ENCODE assay signal across 13 cellular contexts in genomic region chr15:31276596-31277298, GRCh38. TPM values are rescaled to one million over a fixed set of nuclear protein-coding genes. Genes with fewer than 3 reads are reported as not detected.
DNase-seq lines count a peak whose midpoint lies in the region; ATAC-seq and TF ChIP-seq lines count a peak whose summit lies in the region.
"Had no signal": no experiment of that assay in that cellular context is flagged by ENCODE, and none has a peak within 500 bp of the region (broad histone marks: within the 10 kb centered on the region; RNA-seq: fewer than 3 reads in every experiment).

No MANE protein-coding gene starts in this region.

- no peaks in the 10 kb centered on the region for H3K9me3 ChIP-seq in endodermal cell (ENCODE audit: control insufficient read depth, low read length)

- TF ChIP-seq CTCF in natural killer cell (IDR thresholded peaks at IDR 0.05): no peak
- TF ChIP-seq CTCF in endodermal cell (conservative IDR thresholded peaks at IDR 0.05): no peak
- no peak for TF ChIP-seq CTCF in foreskin keratinocyte (conservative IDR thresholded peaks at IDR 0.05)

- intact Hi-C loops in natural killer cell (cut with micrococcal nuclease): no loop called here

- no peak overlapping the region for H3K4me3 Mint-ChIP-seq in natural killer cell
- H3K4me3 Mint-ChIP-seq in natural killer cell treated with Interleukin-12 subunit alpha and Interleukin-12 subunit beta and Interleukin-15 and Interleukin-18, amount 100 ng/mL, for 72 hours: no peak overlapping the region
- no peak overlapping the region for H3K4me3 Mint-ChIP-seq in endodermal cell
- no peak overlapping the region for H3K4me3 Mint-ChIP-seq in activated naive CD8-positive, alpha-beta T cell treated with anti-CD3 and anti-CD28 coated beads for 36 hours
- H3K4me3 Mint-ChIP-seq: CD14-positive monocyte, nephron progenitor cell had no signal

- WGBS in endodermal cell (ENCODE audit: insufficient coverage in 1 of 2, insufficient read length in 1 of 2), 2 experiments: 91 to 93% methylated on average over 7 to 8 of the region's 8 CpGs

- H3K4me1 ChIP-seq in endodermal cell (ENCODE audit: control insufficient read depth, insufficient read depth, low read length) (peaks cover 6% of the 10 kb centered on the region), foreskin keratinocyte (no peaks in the 10 kb centered on the region)

- no peak for ATAC-seq in natural killer cell
- ATAC-seq in natural killer cell treated with Interleukin-12 subunit alpha and Interleukin-12 subunit beta and Interleukin-15 and Interleukin-18, amount 100 ng/mL, for 72 hours: no peak
- no peak for ATAC-seq in GM18498 (IDR thresholded peaks at IDR 0.05; ENCODE audit: unreplicated experiment)
- ATAC-seq in HG02588 (IDR thresholded peaks at IDR 0.05; ENCODE audit: unreplicated experiment): no peak
- no peak for ATAC-seq in foreskin keratinocyte

- peak; percentile 11 for DNase-seq in natural killer cell
- DNase-seq in natural killer cell treated with Interleukin-12 subunit alpha and Interleukin-12 subunit beta and Interleukin-15 and Interleukin-18, amount 100 ng/mL, for 72 hours (ENCODE audit: low spot score): no peak
- DNase-seq in NCI-H524 treated with DMSO at 0.1 percent for 48 hours (lab: John Stamatoyannopoulos, UW): peak; percentile 99
- DNase-seq in endodermal cell: no peak
- no peak for DNase-seq in activated naive CD8-positive, alpha-beta T cell treated with anti-CD3 and anti-CD28 coated beads for 36 hours
- DNase-seq in foreskin keratinocyte: no peak
- DNase-seq: Karpas-422; nephron progenitor cell; stimulated activated CD4-positive, alpha-beta T cell treated with anti-CD3 and anti-CD28 coated beads, Interleukin-12 subunit alpha, Interleukin-12 subunit beta, amount 100 ng/mL, for 4 hours; SW 1271 had no signal

- peak overlapping the region; percentile 47 for H3K27ac ChIP-seq in endodermal cell (ENCODE audit: low read depth, low read length)
- H3K27ac ChIP-seq in foreskin keratinocyte: no peak overlapping the region

- no peaks in the 10 kb centered on the region for H3K27me3 Mint-ChIP-seq in natural killer cell (ENCODE audit: low read depth in 2 of 2)
- H3K27me3 Mint-ChIP-seq in natural killer cell treated with Interleukin-12 subunit alpha and Interleukin-12 subunit beta and Interleukin-15 and Interleukin-18, amount 100 ng/mL, for 72 hours: no peaks in the 10 kb centered on the region
- peaks cover 4% of the 10 kb centered on the region for H3K27me3 Mint-ChIP-seq in endodermal cell (ENCODE audit: insufficient read depth)
- H3K27me3 Mint-ChIP-seq in activated naive CD8-positive, alpha-beta T cell treated with anti-CD3 and anti-CD28 coated beads for 36 hours: no peaks in the 10 kb centered on the region

- H3K4me1 Mint-ChIP-seq in natural killer cell (peaks cover 0 to 16% of the 10 kb centered on the region in 2 donors), endodermal cell (peaks cover 15% of the 10 kb centered on the region)
- peaks cover 6 to 25% of the 10 kb centered on the region in 2 donors for H3K4me1 Mint-ChIP-seq in natural killer cell treated with Interleukin-12 subunit alpha and Interleukin-12 subunit beta and Interleukin-15 and Interleukin-18, amount 100 ng/mL, for 72 hours (ENCODE audit: low read depth in 2 of 2)
- H3K4me1 Mint-ChIP-seq in activated naive CD8-positive, alpha-beta T cell treated with anti-CD3 and anti-CD28 coated beads for 36 hours: peaks cover 20% of the 10 kb centered on the region

- H3K9ac ChIP-seq in endodermal cell (ENCODE audit: extremely low read depth, low read length, poor library complexity, severe bottlenecking): no peak overlapping the region

- no peaks in the 10 kb centered on the region for H3K36me3 ChIP-seq in endodermal cell (ENCODE audit: control insufficient read depth, insufficient read depth, low read length)

- no peaks in the 10 kb centered on the region for H3K9me3 Mint-ChIP-seq in natural killer cell
- H3K9me3 Mint-ChIP-seq in natural killer cell treated with Interleukin-12 subunit alpha and Interleukin-12 subunit beta and Interleukin-15 and Interleukin-18, amount 100 ng/mL, for 72 hours: no peaks in the 10 kb centered on the region
- H3K9me3 Mint-ChIP-seq in endodermal cell: no peaks in the 10 kb centered on the region
- H3K9me3 Mint-ChIP-seq in activated naive CD8-positive, alpha-beta T cell treated with anti-CD3 and anti-CD28 coated beads for 36 hours: no peaks in the 10 kb centered on the region
- H3K9me3 Mint-ChIP-seq: nephron progenitor cell had no signal

- H3K36me3 Mint-ChIP-seq in natural killer cell (no peaks in the 10 kb centered on the region), endodermal cell (ENCODE audit: low read depth) (no peaks in the 10 kb centered on the region)
- no peaks in the 10 kb centered on the region for H3K36me3 Mint-ChIP-seq in natural killer cell treated with Interleukin-12 subunit alpha and Interleukin-12 subunit beta and Interleukin-15 and Interleukin-18, amount 100 ng/mL, for 72 hours
- no peaks in the 10 kb centered on the region for H3K36me3 Mint-ChIP-seq in activated naive CD8-positive, alpha-beta T cell treated with anti-CD3 and anti-CD28 coated beads for 36 hours

- H3K27ac Mint-ChIP-seq in natural killer cell (no peak overlapping the region), endodermal cell (no peak overlapping the region)
- H3K27ac Mint-ChIP-seq in natural killer cell treated with Interleukin-12 subunit alpha and Interleukin-12 subunit beta and Interleukin-15 and Interleukin-18, amount 100 ng/mL, for 72 hours: no peak overlapping the region
- H3K27ac Mint-ChIP-seq in activated naive CD8-positive, alpha-beta T cell treated with anti-CD3 and anti-CD28 coated beads for 36 hours: no peak overlapping the region

- H3K27me3 ChIP-seq in endodermal cell (ENCODE audit: control insufficient read depth, insufficient read depth, low read length, poor library complexity, severe bottlenecking) (no peaks in the 10 kb centered on the region), foreskin keratinocyte (peaks cover 8% of the 10 kb centered on the region)

- H3K4me3 ChIP-seq in endodermal cell (ENCODE audit: low read length): no peak overlapping the region

RNA-seq across cellular contexts. Expression of gene KLF13, which starts 49.9 kb away (rescaled TPM):
- total RNA-seq in natural killer cell (100 to 1,000 TPM; 277 to 328 (median 300) TPM), endodermal cell (10 to 100 TPM; 18.7 to 18.9 TPM), foreskin keratinocyte (57.9 and 58.1 TPM in 2 replicates)
- 100 to 1,000 TPM in 1 of 2 donors, 10 to 100 TPM in 1; 95.1 to 153 TPM for total RNA-seq in natural killer cell treated with Interleukin-12 subunit alpha and Interleukin-12 subunit beta and Interleukin-15 and Interleukin-18, amount 100 ng/mL, for 72 hours
- 58.0 TPM for polyA plus RNA-seq in endodermal cell (2013, experiment 1 of 2)
- 51.5 TPM for polyA plus RNA-seq in endodermal cell (2013, experiment 2 of 2)
- total RNA-seq in activated naive CD8-positive, alpha-beta T cell treated with anti-CD3 and anti-CD28 coated beads for 36 hours: 100 to 1,000 TPM; 110 to 111 TPM
- 54.9 and 55.8 TPM in 2 replicates for polyA plus RNA-seq in foreskin keratinocyte

Comparison
In these comparisons a context has a peak if more than half of its experiments do, and no peak if none do; other contexts are left out.
1. DNase-seq: peak in natural killer cell (single experiment) and NCI-H524 treated with DMSO at 0.1 percent for 48 hours (single experiment); none in natural killer cell treated with Interleukin-12 subunit alpha and Interleukin-12 subunit beta and Interleukin-15 and Interleukin-18, amount 100 ng/mL, for 72 hours (single experiment), endodermal cell (single experiment), activated naive CD8-positive, alpha-beta T cell treated with anti-CD3 and anti-CD28 coated beads for 36 hours (single experiment) and foreskin keratinocyte (0 of 2).